In the genomic region with DNA sequence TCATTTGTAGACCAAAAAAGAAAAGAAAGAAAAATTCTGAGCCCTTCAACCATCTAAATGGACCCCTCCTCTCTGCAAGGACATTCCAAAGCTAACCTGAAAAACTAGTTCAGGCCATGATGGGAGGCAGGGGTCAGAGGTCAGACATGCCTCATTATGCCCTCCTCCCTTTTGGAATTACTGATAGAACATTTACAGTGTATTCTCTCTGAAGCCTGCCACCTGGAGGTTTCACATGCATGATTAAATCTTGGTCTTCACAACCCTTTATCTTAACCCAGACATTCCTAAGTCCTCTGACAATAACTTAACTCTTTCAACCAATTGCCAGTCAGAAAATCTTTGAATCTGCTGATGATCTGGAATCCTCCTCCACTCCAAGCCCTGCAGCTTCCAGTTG, we compare ENCODE assay signal across 9 cellular contexts.
DNase-seq lines count a peak whose midpoint lies in the region; ATAC-seq, FAIRE-seq and TF ChIP-seq lines count a peak whose summit lies in the region.
"Had no signal": no experiment of that assay in that cellular context is flagged by ENCODE, and none has a peak within 500 bp of the region (broad histone marks: within the 10 kb centered on the region; RNA-seq: fewer than 3 reads in every experiment).

No MANE protein-coding gene starts in this region.

- H3K4me1 ChIP-seq in CD8-positive, alpha-beta T cell (ENCODE audit: insufficient read depth, low read length), result peaks cover 25% of the 10 kb centered on the region
- H3K4me1 ChIP-seq in small intestine (ENCODE audit: control insufficient read depth in 2 of 2, insufficient read depth in 1 of 2, low read depth in 1 of 2, low read length in 1 of 2), result no peaks in the 10 kb centered on the region
- H3K4me1 ChIP-seq: right lobe of liver had no signal

- no peaks in the 10 kb centered on the region for H3K9me3 Mint-ChIP-seq in CD8-positive, alpha-beta T cell

- no peak for ATAC-seq in CD8-positive, alpha-beta T cell
- ATAC-seq in HG02852 (IDR thresholded peaks at IDR 0.05; ENCODE audit: unreplicated experiment), result no peak
- ATAC-seq in Right ventricle myocardium inferior, result no peak

- no peaks in the 10 kb centered on the region for H3K27me3 ChIP-seq in CD8-positive, alpha-beta T cell (ENCODE audit: insufficient read depth, low read length)
- no peaks in the 10 kb centered on the region for H3K27me3 ChIP-seq in kidney epithelial cell (ENCODE audit: control insufficient read depth, insufficient read depth, low read length)
- no peaks in the 10 kb centered on the region for H3K27me3 ChIP-seq in small intestine (ENCODE audit: control insufficient read depth in 2 of 2, insufficient read depth in 2 of 2, low read length in 2 of 2)
- H3K27me3 ChIP-seq: right lobe of liver had no signal

- POLR2A ChIA-PET in CD8-positive, alpha-beta T cell (lab: Charles Lee), result interaction anchor here (1.1 kb wide), 1 partner anchor 310 kb away, joined by 3 read pairs; no protein-coding TSS in a partner anchor

- H3K9me3 ChIP-seq in CD8-positive, alpha-beta T cell (ENCODE audit: low read length), result no peaks in the 10 kb centered on the region
- no peaks in the 10 kb centered on the region for H3K9me3 ChIP-seq in small intestine (ENCODE audit: control insufficient read depth, low read depth)
- H3K9me3 ChIP-seq: right lobe of liver had no signal

- FAIRE-seq in small intestine (lab: Jason Lieb, UNC), result no peak

- no peak for TF ChIP-seq CTCF in CD8-positive, alpha-beta T cell (IDR thresholded peaks at IDR 0.05)
- TF ChIP-seq CTCF in kidney epithelial cell (IDR thresholded peaks at IDR 0.05; ENCODE audit: insufficient read depth, low read length, poor library complexity, severe bottlenecking), result peak; percentile 34

- H3K27me3 Mint-ChIP-seq in CD8-positive, alpha-beta T cell (ENCODE audit: low read depth), result no peaks in the 10 kb centered on the region

- CTCF ChIA-PET in CD8-positive, alpha-beta T cell (lab: Charles Lee), result interaction anchor here (0.7 to 6.0 kb wide), 19 partner anchors 11 to 409 kb away, joined by 3 to 81 read pairs (median 3); a partner anchor contains a TSS

- intact Hi-C loops in CD8-positive, alpha-beta T cell (cut with DNase I, micrococcal nuclease), result loop anchor here (5.0 kb wide), 2 partner anchors 151 to 286 kb away; no protein-coding TSS in a partner anchor
- intact Hi-C loops in Right ventricle myocardium inferior (cut with DNase I), result loop anchor here (5.0 to 10.0 kb wide), 3 partner anchors 118 to 978 kb away; no protein-coding TSS in a partner anchor

- H3K4me1 Mint-ChIP-seq in CD8-positive, alpha-beta T cell (ENCODE audit: low read depth), result peaks cover 30% of the 10 kb centered on the region

- no peak overlapping the region for H3K4me3 ChIP-seq in CD8-positive, alpha-beta T cell (ENCODE audit: low read depth, low read length)
- H3K4me3 ChIP-seq in kidney epithelial cell (ENCODE audit: low read depth, low read length) (no peak overlapping the region), small intestine (ENCODE audit: low read depth in 1 of 2, low read length in 2 of 2) (no peak overlapping the region)
- H3K4me3 ChIP-seq: right lobe of liver had no signal

- no peak for DNase-seq in CD8-positive, alpha-beta T cell
- peak; percentile 44 for DNase-seq in HT1080 (ENCODE audit: low read depth)
- peak; percentile 14 for DNase-seq in activated naive CD4-positive, alpha-beta T cell treated with anti-CD3 and anti-CD28 coated beads, Interleukin-2, amount 50 U/mL, for 16 hours
- peak; percentile 76 for DNase-seq in kidney epithelial cell (ENCODE audit: low read depth)
- no peak for DNase-seq in small intestine
- no peak for DNase-seq in Right ventricle myocardium inferior (ENCODE audit: missing footprints)
- no peak for DNase-seq in NOMO-1 treated with DMSO at 0.1 percent for 48 hours (lab: John Stamatoyannopoulos, UW; ENCODE audit: unreplicated experiment)

- no peaks in the 10 kb centered on the region for H3K36me3 ChIP-seq in CD8-positive, alpha-beta T cell (ENCODE audit: insufficient read depth, low read length)
- H3K36me3 ChIP-seq in kidney epithelial cell (ENCODE audit: control insufficient read depth, insufficient read depth, low read length) (no peaks in the 10 kb centered on the region), small intestine (ENCODE audit: control insufficient read depth in 2 of 2, insufficient read depth in 2 of 2, low read length in 2 of 2) (no peaks in the 10 kb centered on the region)
- H3K36me3 ChIP-seq: right lobe of liver had no signal

- H3K27ac Mint-ChIP-seq in CD8-positive, alpha-beta T cell, result peak overlapping the region; percentile 64

- no peak overlapping the region for H3K27ac ChIP-seq in CD8-positive, alpha-beta T cell (ENCODE audit: low read depth, low read length)
- no peak overlapping the region for H3K27ac ChIP-seq in small intestine (ENCODE audit: low read depth in 1 of 2, low read length in 1 of 2)
- H3K27ac ChIP-seq: right lobe of liver had no signal

- no peaks in the 10 kb centered on the region for H3K36me3 Mint-ChIP-seq in CD8-positive, alpha-beta T cell

- H3K4me3 Mint-ChIP-seq in CD8-positive, alpha-beta T cell, result no peak overlapping the region

Comparison
In these comparisons a context has a peak if more than half of its experiments do, and no peak if none do; other contexts are left out.
1. DNase-seq: peak in HT1080 (single experiment), activated naive CD4-positive, alpha-beta T cell treated with anti-CD3 and anti-CD28 coated beads, Interleukin-2, amount 50 U/mL, for 16 hours (single experiment) and kidney epithelial cell (single experiment); none in CD8-positive, alpha-beta T cell (0 of 7), small intestine (single experiment), Right ventricle myocardium inferior (single experiment) and NOMO-1 treated with DMSO at 0.1 percent for 48 hours (single experiment).